Comparison of ENCODE assay signal across 1 cellular context in genomic region chr6:2748183-2748582, GRCh38.
A peak's percentile ranks its signal among the peaks of the same experiment; 100 is the strongest.
TF ChIP-seq lines count a peak whose summit lies in the region.

No MANE protein-coding gene starts in this region.

TF ChIP-seq in HEK293T, 16 proteins besides CTCF, POLR2A, EP300 and RAD21:
- TF ChIP-seq PKNOX1 (IDR thresholded peaks at IDR 0.05) = peak; percentile 55; the same call in 1 of the 2 replicates
- TF ChIP-seq FOXA1 (IDR thresholded peaks at IDR 0.05) = no peak
